In genomic region chr1:184386271-184387068, GRCh38 we compare ENCODE assay signal across 8 cellular contexts. TPM values are rescaled to one million over a fixed set of nuclear protein-coding genes. Genes with fewer than 3 reads are reported as not detected.
A peak's percentile ranks its signal among the peaks of the same experiment; 100 is the strongest.
DNase-seq lines count a peak whose midpoint lies in the region; ATAC-seq, FAIRE-seq and TF ChIP-seq lines count a peak whose summit lies in the region.

Gene C1orf21 (plus strand): TSS chr1:184387029. CDS start chr1:184477510, 90,481 bp downstream.

- WGBS in spleen, 5 donors, result 1 to 4% (median 2%) methylated on average over 22 to 78 of the region's 78 CpGs

- ATAC-seq in HG03045 (IDR thresholded peaks at IDR 0.05; ENCODE audit: unreplicated experiment), result peak; percentile 79

- TF ChIP-seq CTCF in keratinocyte (optimal IDR thresholded peaks at IDR 0.05 in 1 of 3, IDR thresholded peaks at IDR 0.05 in 1 of 3, conservative IDR thresholded peaks at IDR 0.05 in 1 of 3; ENCODE audit: extremely low read depth in 1 of 3, insufficient read depth in 2 of 3, low read length in 3 of 3), result peak in 1 of 3 experiments; percentile 22
- TF ChIP-seq CTCF in spleen (IDR thresholded peaks at IDR 0.05 in 8 of 11, conservative IDR thresholded peaks at IDR 0.05 in 3 of 11), result no peak

- peak; percentile 77 for DNase-seq in NK-92 treated with Interleukin-12 subunit alpha and Interleukin-12 subunit beta, amount 100 ng/mL, for 24 hours (lab: John Stamatoyannopoulos, UW)
- DNase-seq in NK-92 (lab: John Stamatoyannopoulos, UW; ENCODE audit: unreplicated experiment) (no peak), NCI-H2227 treated with DMSO at 0.1 percent for 48 hours (lab: John Stamatoyannopoulos, UW) (peak; percentile 88), cerebellar cortex (ENCODE audit: low spot score) (peak; percentile 87), keratinocyte (ENCODE audit: low read depth, low spot score) (no peak), spleen (peak; percentile 91)
- DNase-seq in activated CD4-positive, CD25-positive, alpha-beta regulatory T cell treated with anti-CD3 and anti-CD28 coated beads, Interleukin-2, amount 50 U/mL, for 16 hours (ENCODE audit: low read depth, low spot score), result peak; percentile 23

- H3K27ac ChIP-seq in keratinocyte (ENCODE audit: control insufficient read depth, insufficient read depth, low read length) (peak within 1 kb of the TSS; percentile 92), spleen (peak within 1 kb of the TSS; percentile 62 to 91 (median 88))

- no peak for FAIRE-seq in keratinocyte (lab: Jason Lieb, UNC)

- H3K27me3 ChIP-seq in keratinocyte (ENCODE audit: control insufficient read depth, extremely low read depth, insufficient read depth, low read length) (no peaks in the 10 kb centered on the region), spleen (replicated peaks in 1 of 7) (peaks cover 0 to 43% (median 6%) of the 10 kb centered on the region in 7 donors)

- no peaks in the 10 kb centered on the region for H3K36me3 ChIP-seq in keratinocyte (ENCODE audit: control insufficient read depth in 2 of 2, extremely low read depth in 1 of 2, insufficient read depth in 2 of 2, low read length in 2 of 2)
- no peaks in the 10 kb centered on the region for H3K36me3 ChIP-seq in spleen

- H3K4me2 ChIP-seq in keratinocyte (ENCODE audit: control insufficient read depth, extremely low read depth, insufficient read depth, low read depth, low read length), result peak within 1 kb of the TSS; percentile 97

- peaks cover 37% of the 10 kb centered on the region for H3K4me1 ChIP-seq in keratinocyte (ENCODE audit: control insufficient read depth, extremely low read depth, insufficient read depth, low read length)
- peaks cover 0 to 49% (median 30%) of the 10 kb centered on the region in 6 donors for H3K4me1 ChIP-seq in spleen

- H3K9me3 ChIP-seq in keratinocyte (ENCODE audit: control insufficient read depth, low read depth, low read length) (no peaks in the 10 kb centered on the region), spleen (no peaks in the 10 kb centered on the region)

- intact Hi-C loops in spleen (cut with DNase I; ENCODE audit: low total_unique reads), result no loop called here

- H3K79me2 ChIP-seq in keratinocyte (ENCODE audit: control insufficient read depth, insufficient read depth, low read length), result peaks cover 37% of the 10 kb centered on the region

- H3K9me1 ChIP-seq in keratinocyte (ENCODE audit: control insufficient read depth, extremely low read depth, insufficient read depth, low read length), result no peaks in the 10 kb centered on the region

- dilution Hi-C loops in keratinocyte (cut with MboI; ENCODE audit: extremely low pct_ligation_motif_present, low sequenced_read_pairs), result no loop called here

- TF ChIP-seq POLR2A in spleen (IDR thresholded peaks at IDR 0.05), result peak in 1 of 3 donors; percentile 47

- no peaks in the 10 kb centered on the region for H4K20me1 ChIP-seq in keratinocyte (ENCODE audit: control insufficient read depth, extremely low read depth, insufficient read depth, low read length)

- peak within 1 kb of the TSS; percentile 89 for H2AFZ ChIP-seq in keratinocyte (ENCODE audit: control insufficient read depth, low read length)

- H3K4me3 ChIP-seq in keratinocyte (ENCODE audit: control insufficient read depth in 2 of 3, extremely low read depth in 1 of 3, insufficient read depth in 2 of 3, low read depth in 1 of 3, low read length in 3 of 3) (peak within 1 kb of the TSS; percentile 73 to 96 (median 96)), spleen (peak within 1 kb of the TSS; percentile 63 to 79 (median 74))

- peak within 1 kb of the TSS; percentile 85 for H3K9ac ChIP-seq in keratinocyte (ENCODE audit: control insufficient read depth, extremely low read depth, insufficient read depth, low read length)

RNA-seq across cellular contexts. Expression of gene C1orf21, which starts in this region (rescaled TPM):
- polyA plus RNA-seq in keratinocyte (21.2 to 44.3 TPM (median 25.2 TPM) in 3 replicates), spleen (10 to 100 TPM in 2 of 3 donors, 1 to 10 TPM in 1; 9.7 to 16.6 (median 13.0) TPM)
- 34.9 TPM for polyA plus RNA-seq in keratinocyte (2011; ENCODE audit: low read depth)
- polyA plus RNA-seq in keratinocyte (2011; cell fraction: cytosol; rRNA removed), result 25.5 and 52.3 TPM in 2 replicates
- 13.3 and 19.3 TPM in 2 replicates for polyA plus RNA-seq in keratinocyte (2011; cell fraction: nucleus; rRNA removed)
- polyA plus RNA-seq in keratinocyte (2012; ENCODE audit: low replicate concordance), result 31.6 and 44.8 TPM in 2 replicates
- polyA minus RNA-seq in keratinocyte, result 2.3 to 16.9 TPM (median 11.9 TPM) in 3 replicates
- polyA minus RNA-seq in keratinocyte (2011; cell fraction: cytosol; rRNA and poly(A)+ RNA removed), result 6.1 TPM
- 5.3 and 12.1 TPM in 2 replicates for polyA minus RNA-seq in keratinocyte (2011; cell fraction: nucleus; rRNA and poly(A)+ RNA removed)
- total RNA-seq in spleen, result 10 to 100 TPM; 24.2 to 60.4 (median 39.5) TPM

Comparison
In these comparisons a context has a peak if more than half of its experiments do, and no peak if none do; other contexts are left out.
1. DNase-seq: peak in NK-92 treated with Interleukin-12 subunit alpha and Interleukin-12 subunit beta, amount 100 ng/mL, for 24 hours (single experiment), NCI-H2227 treated with DMSO at 0.1 percent for 48 hours (single experiment), activated CD4-positive, CD25-positive, alpha-beta regulatory T cell treated with anti-CD3 and anti-CD28 coated beads, Interleukin-2, amount 50 U/mL, for 16 hours (single experiment), cerebellar cortex (single experiment) and spleen (single experiment); none in NK-92 (single experiment) and keratinocyte (single experiment).